8 cellular contexts compared by ENCODE assay signal in genomic region chr18:59837586-59837985, GRCh38.
DNase-seq lines count a peak whose midpoint lies in the region; ATAC-seq and TF ChIP-seq lines count a peak whose summit lies in the region.

No MANE protein-coding gene starts in this region.

- H3K36me3 Mint-ChIP-seq in brain: no peaks in the 10 kb centered on the region

- ATAC-seq in GM18499 (IDR thresholded peaks at IDR 0.05; ENCODE audit: insufficient read depth, unreplicated experiment) (peak; percentile 32), HG02852 (IDR thresholded peaks at IDR 0.05; ENCODE audit: unreplicated experiment) (peak; percentile 48)

- CTCF ChIA-PET in A673 (lab: Charles Lee): interaction anchor here (1.0 kb wide), 1 partner anchor 14 kb away, joined by 4 read pairs; no protein-coding TSS in a partner anchor

- H3K4me1 Mint-ChIP-seq in brain: peaks cover 8% of the 10 kb centered on the region

- H3K9me3 Mint-ChIP-seq in brain: no peaks in the 10 kb centered on the region

- DNase-seq in A673 (ENCODE audit: low spot score) (peak; percentile 76), NCI-H1436 treated with DMSO at 0.1 percent for 48 hours (lab: John Stamatoyannopoulos, UW) (peak; percentile 52), T-helper 1 cell (peak in 3 of 5 donors; percentile 4 to 59 (median 30)), islet precursor cell (peak; percentile 63)
- peak; percentile 57 for DNase-seq in stimulated activated CD4-positive, alpha-beta T cell treated with anti-CD3 and anti-CD28 coated beads, Interleukin-4, amount 100 ng/mL, for 24 hours

- no peaks in the 10 kb centered on the region for H3K9me3 ChIP-seq in A673 (ENCODE audit: low read depth, low read length, poor library complexity, severe bottlenecking)

- POLR2A ChIA-PET in A673 (lab: Charles Lee; ENCODE audit: low non-redundant PET): no interaction called here

- peaks cover 8% of the 10 kb centered on the region for H3K27me3 Mint-ChIP-seq in brain

- TF ChIP-seq CTCF in A673 (conservative IDR thresholded peaks at IDR 0.05; ENCODE audit: low read depth, low read length): peak; percentile 91
- peak; percentile 62 to 80 for TF ChIP-seq CTCF in brain (conservative IDR thresholded peaks at IDR 0.05)

- H3K27ac Mint-ChIP-seq in brain: peak overlapping the region in 1 of 5 experiments; percentile 25

- no peaks in the 10 kb centered on the region for H3K36me3 ChIP-seq in A673 (ENCODE audit: insufficient read depth, low read length, poor library complexity, severe bottlenecking)

- BruUV-seq in A673 (replicated peaks; lab: Mats Ljungman, UMichigan): no TSS peak

- H3K27me3 ChIP-seq in A673 (replicated peaks; ENCODE audit: insufficient read depth, low read depth, low read length, poor library complexity): no peaks in the 10 kb centered on the region

- no peaks in the 10 kb centered on the region for H3K4me1 ChIP-seq in A673 (ENCODE audit: insufficient read depth, low read length, poor library complexity, severe bottlenecking)

- no peak overlapping the region for H3K27ac ChIP-seq in A673 (ENCODE audit: low read depth, low read length, poor library complexity, severe bottlenecking)

- H3K4me3 ChIP-seq in A673 (ENCODE audit: low read depth, low read length, poor library complexity, severe bottlenecking): no peak overlapping the region

- no peak overlapping the region for H3K4me3 Mint-ChIP-seq in brain

- intact Hi-C loops in A673 (cut with micrococcal nuclease; ENCODE audit: unreplicated experiment): loop anchor here (2.0 kb wide), 2 partner anchors 151 to 711 kb away; no protein-coding TSS in a partner anchor
